Comparison of ENCODE assay signal across 12 cellular contexts in the genomic region with DNA sequence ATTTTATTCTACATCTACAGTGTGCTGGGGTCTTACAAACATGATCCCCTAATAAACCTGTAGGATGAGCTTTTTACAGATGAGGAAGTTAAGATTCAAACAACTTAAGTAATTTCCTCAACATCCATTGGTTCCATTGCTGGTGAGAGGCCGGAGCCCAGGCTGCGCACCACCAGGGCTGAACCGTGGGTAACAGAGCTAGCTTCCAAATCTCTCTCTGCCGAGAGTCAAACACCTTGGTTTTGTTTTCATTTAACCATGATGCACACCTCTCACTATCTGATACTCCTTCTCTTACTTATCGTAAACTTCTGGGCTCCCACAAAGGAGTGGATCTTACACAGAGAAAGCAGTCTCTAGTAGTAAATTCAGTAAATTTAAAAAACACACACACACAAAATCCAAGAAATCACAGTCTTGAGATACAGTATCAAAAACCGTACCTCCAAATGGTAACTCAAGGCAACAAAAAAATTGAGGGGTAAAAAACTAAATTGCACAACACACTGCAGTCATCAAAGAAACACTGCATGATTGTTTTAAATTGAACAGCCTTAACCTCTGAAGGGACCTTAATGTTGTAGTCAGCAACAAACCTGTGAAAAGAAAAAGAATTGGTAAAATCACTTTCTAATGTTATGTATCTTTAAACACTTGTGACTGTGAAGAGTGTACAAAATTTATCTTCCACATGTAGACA.
DNase-seq lines count a peak whose midpoint lies in the region; ATAC-seq, FAIRE-seq and TF ChIP-seq lines count a peak whose summit lies in the region.
"Had no signal": no experiment of that assay in that cellular context is flagged by ENCODE, and none has a peak within 500 bp of the region (broad histone marks: within the 10 kb centered on the region; RNA-seq: fewer than 3 reads in every experiment).

No MANE protein-coding gene starts in this region.

- peaks cover 49% of the 10 kb centered on the region for H4K20me1 ChIP-seq in BLaER1

- H3K9me3 Mint-ChIP-seq in central memory CD8-positive, alpha-beta T cell, result no peaks in the 10 kb centered on the region
- no peaks in the 10 kb centered on the region for H3K9me3 Mint-ChIP-seq in nephron
- H3K9me3 Mint-ChIP-seq in T-helper 2 cell treated with Interferon-gamma antibody and Interleukin-4, amounts not matched to agents 5 μg/mL and 100 μg/mL, for 36 hours, result no peaks in the 10 kb centered on the region
- H3K9me3 Mint-ChIP-seq: activated naive CD4-positive, alpha-beta T cell treated with anti-CD3 and anti-CD28 coated beads, Interleukin-2, amount 50 U/mL, for 72 hours; nephron progenitor cell had no signal

- no peak for FAIRE-seq in D721Med (lab: Jason Lieb, UNC)

- H3K4me1 Mint-ChIP-seq in central memory CD8-positive, alpha-beta T cell, result peaks cover 74% of the 10 kb centered on the region
- H3K4me1 Mint-ChIP-seq in nephron, result peaks cover 40% of the 10 kb centered on the region
- H3K4me1 Mint-ChIP-seq in T-helper 2 cell treated with Interferon-gamma antibody and Interleukin-4, amounts not matched to agents 5 μg/mL and 100 μg/mL, for 36 hours (ENCODE audit: low read depth), result peaks cover 34% of the 10 kb centered on the region

- no peaks in the 10 kb centered on the region for H3K36me3 ChIP-seq in BLaER1
- H3K36me3 ChIP-seq in KOPT-K1 (ENCODE audit: insufficient read depth, low read length), result no peaks in the 10 kb centered on the region

- H3K27me3 ChIP-seq in BLaER1, result no peaks in the 10 kb centered on the region

- H3K4me3 ChIP-seq in BLaER1, result no peak overlapping the region

- H3K27ac ChIP-seq in BLaER1, result no peak overlapping the region
- H3K27ac ChIP-seq in KOPT-K1 (ENCODE audit: low read depth, low read length, poor library complexity, severe bottlenecking), result peak overlapping the region; percentile 47

- H3K9me3 ChIP-seq in BLaER1, result no peaks in the 10 kb centered on the region
- H3K9me3 ChIP-seq in KOPT-K1 (ENCODE audit: insufficient read depth, low read length, poor library complexity, severe bottlenecking), result no peaks in the 10 kb centered on the region

- H3K4me2 ChIP-seq in BLaER1, result peak overlapping the region; percentile 44; the same call in 1 of the 2 replicates

- H3K27ac Mint-ChIP-seq in central memory CD8-positive, alpha-beta T cell (ENCODE audit: low read depth), result peak overlapping the region; percentile 85
- peak overlapping the region; percentile 74 to 82 (median 76) for H3K27ac Mint-ChIP-seq in nephron
- no peak overlapping the region for H3K27ac Mint-ChIP-seq in T-helper 2 cell treated with Interferon-gamma antibody and Interleukin-4, amounts not matched to agents 5 μg/mL and 100 μg/mL, for 36 hours
- H3K27ac Mint-ChIP-seq: nephron progenitor cell had no signal

- H3K4me1 ChIP-seq in BLaER1, result peaks cover 6% of the 10 kb centered on the region; the same call in 1 of the 2 replicates

- ATAC-seq in central memory CD8-positive, alpha-beta T cell (replicated peaks; ENCODE audit: extremely low read depth, poor library complexity, severe bottlenecking), result no peak
- no peak for ATAC-seq in GM19328 (IDR thresholded peaks at IDR 0.05; ENCODE audit: unreplicated experiment)
- ATAC-seq: activated naive CD4-positive, alpha-beta T cell treated with anti-CD3 and anti-CD28 coated beads, Interleukin-2, amount 50 U/mL, for 72 hours had no signal

- peaks cover 2% of the 10 kb centered on the region for H3K36me3 Mint-ChIP-seq in central memory CD8-positive, alpha-beta T cell (ENCODE audit: insufficient read depth)
- H3K36me3 Mint-ChIP-seq in nephron (ENCODE audit: low read depth), result no peaks in the 10 kb centered on the region
- no peaks in the 10 kb centered on the region for H3K36me3 Mint-ChIP-seq in T-helper 2 cell treated with Interferon-gamma antibody and Interleukin-4, amounts not matched to agents 5 μg/mL and 100 μg/mL, for 36 hours (ENCODE audit: low read depth)

- no peaks in the 10 kb centered on the region for H3K27me3 Mint-ChIP-seq in central memory CD8-positive, alpha-beta T cell
- no peaks in the 10 kb centered on the region for H3K27me3 Mint-ChIP-seq in nephron (ENCODE audit: low read depth)
- peaks cover 3% of the 10 kb centered on the region for H3K27me3 Mint-ChIP-seq in T-helper 2 cell treated with Interferon-gamma antibody and Interleukin-4, amounts not matched to agents 5 μg/mL and 100 μg/mL, for 36 hours (ENCODE audit: low read depth)

- no peak for TF ChIP-seq CTCF in nephron (IDR thresholded peaks at IDR 0.05; ENCODE audit: unreplicated experiment in 3 of 3)
- no peak for TF ChIP-seq CTCF in D721Med (IDR thresholded peaks at IDR 0.05; ENCODE audit: insufficient read depth, missing control alignments)

- H3K9ac ChIP-seq in BLaER1, result no peak overlapping the region

- no peak for DNase-seq in central memory CD8-positive, alpha-beta T cell (ENCODE audit: low spot score in 2 of 2)
- DNase-seq in T-helper 2 cell treated with Interferon-gamma antibody and Interleukin-4, amounts not matched to agents 5 μg/mL and 100 μg/mL, for 36 hours (ENCODE audit: low spot score), result no peak
- no peak for DNase-seq in D721Med (ENCODE audit: insufficient read length, low spot score)
- DNase-seq in DMS79 (lab: John Stamatoyannopoulos, UW), result no peak
- DNase-seq: central memory CD4-positive, alpha-beta T cell; NCI-H1105; nephron progenitor cell had no signal

- peak overlapping the region; percentile 68 for H3K4me3 Mint-ChIP-seq in central memory CD8-positive, alpha-beta T cell
- no peak overlapping the region for H3K4me3 Mint-ChIP-seq in nephron
- no peak overlapping the region for H3K4me3 Mint-ChIP-seq in T-helper 2 cell treated with Interferon-gamma antibody and Interleukin-4, amounts not matched to agents 5 μg/mL and 100 μg/mL, for 36 hours
- H3K4me3 Mint-ChIP-seq: nephron progenitor cell had no signal
